In genomic region chr10:127406018-127406550, GRCh38 we compare ENCODE assay signal across 35 cellular contexts.
"Had no signal": no experiment of that assay in that cellular context is flagged by ENCODE, and none has a peak within 500 bp of the region (broad histone marks: within the 10 kb centered on the region; RNA-seq: fewer than 3 reads in every experiment).

No MANE protein-coding gene starts in this region.

- ATAC-seq: activated CD8-positive, alpha-beta memory T cell treated with anti-CD3 and anti-CD28 coated beads, Interleukin-2, amount 10 ng/mL, durations not matched to agents 7 days and 5 days; activated naive CD8-positive, alpha-beta T cell treated with anti-CD3 and anti-CD28 coated beads, Interleukin-2, amount 50 U/mL, for 24 hours; PC-3 had no signal

- H3K4me3 ChIP-seq: Peyer's patch had no signal

- H3K27ac Mint-ChIP-seq: activated B cell treated with CpG ODN at 0.5 μM for 24 hours; activated CD4-positive, alpha-beta memory T cell treated with anti-CD3 and anti-CD28 coated beads, Interleukin-2, amount 10 ng/mL, durations not matched to agents 7 days and 5 days; activated CD8-positive, alpha-beta memory T cell treated with anti-CD3 and anti-CD28 coated beads, Interleukin-2, amount 10 ng/mL, durations not matched to agents 7 days and 5 days; activated naive CD4-positive, alpha-beta T cell treated with anti-CD3 and anti-CD28 coated beads, Interleukin-2, amount 10 ng/mL, durations not matched to agents 7 days and 5 days; activated naive CD8-positive, alpha-beta T cell; activated naive CD8-positive, alpha-beta T cell treated with anti-CD3 and anti-CD28 coated beads, Interleukin-2, amount 50 U/mL, for 24 hours had no signal

- DNase-seq: activated B cell treated with CpG ODN at 0.5 μM for 24 hours; activated CD4-positive, alpha-beta memory T cell treated with anti-CD3 and anti-CD28 coated beads, Interleukin-2, amount 10 ng/mL, durations not matched to agents 7 days and 5 days; activated CD4-positive, alpha-beta T cell treated with anti-CD3 and anti-CD28 coated beads for 4 hours; activated CD4-positive, alpha-beta T cell treated with anti-CD3 and anti-CD28 coated beads, Interleukin-2, amount 50 U/mL, for 1 hour; activated CD4-positive, CD25-positive, alpha-beta regulatory T cell treated with anti-CD3 and anti-CD28 coated beads, Interleukin-2, amount 50 U/mL, for 72 hours; activated CD8-positive, alpha-beta memory T cell treated with anti-CD3 and anti-CD28 coated beads for 24 hours; activated CD8-positive, alpha-beta memory T cell treated with anti-CD3 and anti-CD28 coated beads, Interleukin-2, amount 10 ng/mL, durations not matched to agents 7 days and 5 days; activated CD8-positive, alpha-beta memory T cell treated with anti-CD3 and anti-CD28 coated beads, Interleukin-2, amount 50 U/mL, for 48 hours; activated effector memory CD4-positive, alpha-beta T cell treated with Interleukin-2 at 50 U/mL for 16 hours; activated naive CD4-positive, alpha-beta T cell treated with anti-CD3 and anti-CD28 coated beads, Interleukin-2, amount 10 ng/mL, durations not matched to agents 7 days and 5 days; activated naive CD8-positive, alpha-beta T cell treated with anti-CD3 and anti-CD28 coated beads, Interleukin-2, amount 50 U/mL, for 24 hours; activated T-cell treated with anti-CD3 and anti-CD28 coated beads, Interleukin-2, amount 50 U/mL, for 48 hours; anterior cingulate cortex; central memory CD4-positive, alpha-beta T cell; Karpas-422; NCI-H1105; NCI-H1417 treated with DMSO at 0.1 percent for 48 hours; NCI-H1694; NCI-H1930; NCI-H2081 treated with DMSO at 0.1 percent for 48 hours; NCI-H345; NCI-H510A; NCI-H526; NCI-H748 treated with DMSO at 0.1 percent for 48 hours; NK-92 treated with Interleukin-12 subunit alpha and Interleukin-12 subunit beta, amount 100 ng/mL, for 24 hours; PC-3; Right ventricle myocardium superior; SW 1271; T-helper 1 cell; T-helper 2 cell; T-helper 9 cell had no signal

- H3K27me3 Mint-ChIP-seq: activated B cell treated with CpG ODN at 0.5 μM for 24 hours; activated CD4-positive, alpha-beta memory T cell treated with anti-CD3 and anti-CD28 coated beads, Interleukin-2, amount 10 ng/mL, durations not matched to agents 7 days and 5 days; activated CD8-positive, alpha-beta memory T cell treated with anti-CD3 and anti-CD28 coated beads, Interleukin-2, amount 10 ng/mL, durations not matched to agents 7 days and 5 days; activated naive CD4-positive, alpha-beta T cell treated with anti-CD3 and anti-CD28 coated beads, Interleukin-2, amount 10 ng/mL, durations not matched to agents 7 days and 5 days; activated naive CD8-positive, alpha-beta T cell treated with anti-CD3 and anti-CD28 coated beads, Interleukin-2, amount 50 U/mL, for 24 hours had no signal

- H3K4me1 Mint-ChIP-seq: activated B cell treated with CpG ODN at 0.5 μM for 24 hours; activated CD4-positive, alpha-beta memory T cell treated with anti-CD3 and anti-CD28 coated beads, Interleukin-2, amount 10 ng/mL, durations not matched to agents 7 days and 5 days; activated CD8-positive, alpha-beta memory T cell treated with anti-CD3 and anti-CD28 coated beads, Interleukin-2, amount 10 ng/mL, durations not matched to agents 7 days and 5 days; activated naive CD4-positive, alpha-beta T cell treated with anti-CD3 and anti-CD28 coated beads, Interleukin-2, amount 10 ng/mL, durations not matched to agents 7 days and 5 days; activated naive CD8-positive, alpha-beta T cell treated with anti-CD3 and anti-CD28 coated beads, Interleukin-2, amount 50 U/mL, for 24 hours had no signal

- H3K27ac ChIP-seq: brain microvascular endothelial cell, Peyer's patch, VCaP had no signal

- H3K9me3 Mint-ChIP-seq: activated naive CD8-positive, alpha-beta T cell treated with anti-CD3 and anti-CD28 coated beads, Interleukin-2, amount 50 U/mL, for 24 hours had no signal

- H3K4me1 ChIP-seq: Peyer's patch had no signal

- H3K36me3 Mint-ChIP-seq: activated CD8-positive, alpha-beta memory T cell treated with anti-CD3 and anti-CD28 coated beads, Interleukin-2, amount 10 ng/mL, durations not matched to agents 7 days and 5 days; activated naive CD4-positive, alpha-beta T cell treated with anti-CD3 and anti-CD28 coated beads, Interleukin-2, amount 10 ng/mL, durations not matched to agents 7 days and 5 days had no signal

- H3K9me3 ChIP-seq: Peyer's patch had no signal

- H3K27me3 ChIP-seq: brain microvascular endothelial cell, Peyer's patch had no signal

- H3K4me3 Mint-ChIP-seq: activated B cell treated with CpG ODN at 0.5 μM for 24 hours; activated CD4-positive, alpha-beta memory T cell treated with anti-CD3 and anti-CD28 coated beads, Interleukin-2, amount 10 ng/mL, durations not matched to agents 7 days and 5 days; activated CD8-positive, alpha-beta memory T cell treated with anti-CD3 and anti-CD28 coated beads, Interleukin-2, amount 10 ng/mL, durations not matched to agents 7 days and 5 days; activated naive CD4-positive, alpha-beta T cell treated with anti-CD3 and anti-CD28 coated beads, Interleukin-2, amount 10 ng/mL, durations not matched to agents 7 days and 5 days; activated naive CD8-positive, alpha-beta T cell; activated naive CD8-positive, alpha-beta T cell treated with anti-CD3 and anti-CD28 coated beads, Interleukin-2, amount 50 U/mL, for 24 hours had no signal
